2 cellular contexts compared by ENCODE assay signal in the genomic region with DNA sequence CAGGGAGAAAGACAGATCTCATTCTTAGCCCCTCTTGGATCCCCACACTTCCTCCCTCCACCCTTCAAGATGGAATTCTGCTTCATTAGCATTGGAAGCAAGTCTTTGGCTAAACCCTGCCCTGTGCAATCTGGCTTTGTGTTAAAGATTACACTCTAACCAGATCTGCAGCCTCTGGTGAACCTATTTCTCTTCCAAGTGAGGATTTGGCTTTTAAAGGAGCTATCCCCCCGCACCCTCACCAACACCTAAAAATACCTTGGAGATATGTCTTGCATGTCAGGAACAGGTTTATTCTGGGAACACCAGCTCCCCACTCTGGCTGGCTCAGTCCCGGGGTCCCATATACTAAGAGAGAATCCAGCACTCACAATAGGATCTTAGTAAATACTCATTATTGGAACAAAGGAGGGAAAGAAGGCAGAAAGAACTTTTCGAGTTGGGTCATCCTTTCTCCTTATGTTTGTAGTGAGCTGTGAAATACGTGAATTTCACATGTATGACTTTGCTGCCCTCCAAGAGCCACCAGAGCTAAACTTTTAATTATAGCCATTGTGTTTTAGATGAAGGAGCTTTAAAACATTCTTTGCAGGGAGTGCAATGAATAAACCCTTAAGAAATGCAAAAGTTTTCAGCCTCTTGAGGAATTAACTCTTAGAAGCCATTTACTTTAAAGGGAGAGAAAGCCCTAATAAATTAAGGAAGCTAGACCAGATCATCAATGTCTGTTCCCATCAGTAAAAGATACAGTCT.
TF ChIP-seq lines count a peak whose summit lies in the region.

No MANE protein-coding gene starts in this region.

TF ChIP-seq in GM23338, 12 proteins besides CTCF, POLR2A, EP300 and RAD21:
- TF ChIP-seq, protein P1, sequence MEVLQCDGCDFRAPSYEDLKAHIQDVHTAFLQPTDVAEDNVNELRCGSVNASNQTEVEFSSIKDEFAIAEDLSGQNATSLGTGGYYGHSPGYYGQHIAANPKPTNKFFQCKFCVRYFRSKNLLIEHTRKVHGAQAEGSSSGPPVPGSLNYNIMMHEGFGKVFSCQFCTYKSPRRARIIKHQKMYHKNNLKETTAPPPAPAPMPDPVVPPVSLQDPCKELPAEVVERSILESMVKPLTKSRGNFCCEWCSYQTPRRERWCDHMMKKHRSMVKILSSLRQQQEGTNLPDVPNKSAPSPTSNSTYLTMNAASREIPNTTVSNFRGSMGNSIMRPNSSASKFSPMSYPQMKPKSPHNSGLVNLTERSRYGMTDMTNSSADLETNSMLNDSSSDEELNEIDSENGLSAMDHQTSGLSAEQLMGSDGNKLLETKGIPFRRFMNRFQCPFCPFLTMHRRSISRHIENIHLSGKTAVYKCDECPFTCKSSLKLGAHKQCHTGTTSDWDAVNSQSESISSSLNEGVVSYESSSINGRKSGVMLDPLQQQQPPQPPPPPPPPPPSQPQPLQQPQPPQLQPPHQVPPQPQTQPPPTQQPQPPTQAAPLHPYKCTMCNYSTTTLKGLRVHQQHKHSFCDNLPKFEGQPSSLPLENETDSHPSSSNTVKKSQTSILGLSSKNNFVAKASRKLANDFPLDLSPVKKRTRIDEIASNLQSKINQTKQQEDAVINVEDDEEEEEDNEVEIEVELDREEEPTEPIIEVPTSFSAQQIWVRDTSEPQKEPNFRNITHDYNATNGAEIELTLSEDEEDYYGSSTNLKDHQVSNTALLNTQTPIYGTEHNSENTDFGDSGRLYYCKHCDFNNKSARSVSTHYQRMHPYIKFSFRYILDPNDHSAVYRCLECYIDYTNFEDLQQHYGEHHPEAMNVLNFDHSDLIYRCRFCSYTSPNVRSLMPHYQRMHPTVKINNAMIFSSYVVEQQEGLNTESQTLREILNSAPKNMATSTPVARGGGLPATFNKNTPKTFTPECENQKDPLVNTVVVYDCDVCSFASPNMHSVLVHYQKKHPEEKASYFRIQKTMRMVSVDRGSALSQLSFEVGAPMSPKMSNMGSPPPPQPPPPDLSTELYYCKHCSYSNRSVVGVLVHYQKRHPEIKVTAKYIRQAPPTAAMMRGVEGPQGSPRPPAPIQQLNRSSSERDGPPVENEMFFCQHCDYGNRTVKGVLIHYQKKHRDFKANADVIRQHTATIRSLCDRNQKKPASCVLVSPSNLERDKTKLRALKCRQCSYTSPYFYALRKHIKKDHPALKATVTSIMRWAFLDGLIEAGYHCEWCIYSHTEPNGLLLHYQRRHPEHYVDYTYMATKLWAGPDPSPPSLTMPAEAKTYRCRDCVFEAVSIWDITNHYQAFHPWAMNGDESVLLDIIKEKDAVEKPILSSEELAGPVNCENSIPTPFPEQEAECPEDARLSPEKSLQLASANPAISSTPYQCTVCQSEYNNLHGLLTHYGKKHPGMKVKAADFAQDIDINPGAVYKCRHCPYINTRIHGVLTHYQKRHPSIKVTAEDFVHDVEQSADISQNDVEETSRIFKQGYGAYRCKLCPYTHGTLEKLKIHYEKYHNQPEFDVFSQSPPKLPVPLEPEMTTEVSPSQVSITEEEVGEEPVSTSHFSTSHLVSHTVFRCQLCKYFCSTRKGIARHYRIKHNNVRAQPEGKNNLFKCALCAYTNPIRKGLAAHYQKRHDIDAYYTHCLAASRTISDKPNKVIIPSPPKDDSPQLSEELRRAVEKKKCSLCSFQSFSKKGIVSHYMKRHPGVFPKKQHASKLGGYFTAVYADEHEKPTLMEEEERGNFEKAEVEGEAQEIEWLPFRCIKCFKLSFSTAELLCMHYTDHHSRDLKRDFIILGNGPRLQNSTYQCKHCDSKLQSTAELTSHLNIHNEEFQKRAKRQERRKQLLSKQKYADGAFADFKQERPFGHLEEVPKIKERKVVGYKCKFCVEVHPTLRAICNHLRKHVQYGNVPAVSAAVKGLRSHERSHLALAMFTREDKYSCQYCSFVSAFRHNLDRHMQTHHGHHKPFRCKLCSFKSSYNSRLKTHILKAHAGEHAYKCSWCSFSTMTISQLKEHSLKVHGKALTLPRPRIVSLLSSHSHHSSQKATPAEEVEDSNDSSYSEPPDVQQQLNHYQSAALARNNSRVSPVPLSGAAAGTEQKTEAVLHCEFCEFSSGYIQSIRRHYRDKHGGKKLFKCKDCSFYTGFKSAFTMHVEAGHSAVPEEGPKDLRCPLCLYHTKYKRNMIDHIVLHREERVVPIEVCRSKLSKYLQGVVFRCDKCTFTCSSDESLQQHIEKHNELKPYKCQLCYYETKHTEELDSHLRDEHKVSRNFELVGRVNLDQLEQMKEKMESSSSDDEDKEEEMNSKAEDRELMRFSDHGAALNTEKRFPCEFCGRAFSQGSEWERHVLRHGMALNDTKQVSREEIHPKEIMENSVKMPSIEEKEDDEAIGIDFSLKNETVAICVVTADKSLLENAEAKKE (CRISPR knock-in tag; IDR thresholded peaks at IDR 0.05): no peak
- TF ChIP-seq NANOG (IDR thresholded peaks at IDR 0.05; ENCODE audit: borderline replicate concordance): peak; percentile 77
- 0 out of 2 replicates have a peak, but pooled peaks have one; percentile 15 for TF ChIP-seq ZNF114 (CRISPR knock-in tag; IDR thresholded peaks at IDR 0.05)
TF ChIP-seq in GM23338: peak in this region for 2.

TF ChIP-seq in WTC11, 78 proteins besides CTCF, POLR2A, EP300 and RAD21 (continued from another document):
- TF ChIP-seq ZNF416 (CRISPR knock-in tag; IDR thresholded peaks at IDR 0.05): no peak
TF ChIP-seq in WTC11: peak in this region for 0.
